ENCODE assay signal across 15 cellular contexts in genomic region chr3:20256144-20256543, GRCh38.
A peak's percentile ranks its signal among the peaks of the same experiment; 100 is the strongest.
DNase-seq lines count a peak whose midpoint lies in the region; ATAC-seq and TF ChIP-seq lines count a peak whose summit lies in the region.
"Had no signal": no experiment of that assay in that cellular context is flagged by ENCODE, and none has a peak within 500 bp of the region (broad histone marks: within the 10 kb centered on the region; RNA-seq: fewer than 3 reads in every experiment).

No MANE protein-coding gene starts in this region.

- H3K9me3 Mint-ChIP-seq in Caco-2 (ENCODE audit: unreplicated experiment): peaks cover 8% of the 10 kb centered on the region
- H3K9me3 Mint-ChIP-seq in CD4-positive, alpha-beta T cell: peaks cover 4% of the 10 kb centered on the region
- H3K9me3 Mint-ChIP-seq: activated T-cell treated with anti-CD3 and anti-CD28 coated beads, Interleukin-2, amount 50 U/mL, for 4 hours had no signal

- no peaks in the 10 kb centered on the region for H3K9me3 ChIP-seq in left lung
- H3K9me3 ChIP-seq in Caco-2: no peaks in the 10 kb centered on the region
- H3K9me3 ChIP-seq in CD4-positive, alpha-beta T cell (ENCODE audit: control insufficient read depth, low read length): no peaks in the 10 kb centered on the region
- H3K9me3 ChIP-seq: uterus had no signal

- H3K27ac ChIP-seq in left lung: no peak overlapping the region
- no peak overlapping the region for H3K27ac ChIP-seq in CD4-positive, alpha-beta T cell (ENCODE audit: low read depth, low read length)
- H3K27ac ChIP-seq: uterus, VCaP had no signal

- no peak overlapping the region for H3K4me3 ChIP-seq in left lung
- H3K4me3 ChIP-seq in Caco-2 (ENCODE audit: low read depth, low read length): no peak overlapping the region
- H3K4me3 ChIP-seq: uterus had no signal

- no peaks in the 10 kb centered on the region for H3K4me1 Mint-ChIP-seq in Caco-2 (ENCODE audit: low read depth, unreplicated experiment)
- no peaks in the 10 kb centered on the region for H3K4me1 Mint-ChIP-seq in CD4-positive, alpha-beta T cell (ENCODE audit: low read depth)

- H3K27me3 ChIP-seq in left lung (no peaks in the 10 kb centered on the region), Caco-2 (replicated peaks; ENCODE audit: control insufficient read depth, insufficient read depth, low read length) (no peaks in the 10 kb centered on the region)
- H3K27me3 ChIP-seq in CD4-positive, alpha-beta T cell (ENCODE audit: control insufficient read depth, insufficient read depth, low read length): no peaks in the 10 kb centered on the region
- H3K27me3 ChIP-seq: uterus had no signal

- H3K27me3 Mint-ChIP-seq in Caco-2 (ENCODE audit: insufficient read depth, unreplicated experiment): no peaks in the 10 kb centered on the region
- no peaks in the 10 kb centered on the region for H3K27me3 Mint-ChIP-seq in CD4-positive, alpha-beta T cell

- H3K36me3 ChIP-seq in left lung (no peaks in the 10 kb centered on the region), Caco-2 (ENCODE audit: control insufficient read depth, insufficient read depth, low read length) (no peaks in the 10 kb centered on the region)
- H3K36me3 ChIP-seq: uterus had no signal

- intact Hi-C loops in left lung (cut with DNase I): no loop called here
- intact Hi-C loops in Caco-2 (cut with micrococcal nuclease; ENCODE audit: unreplicated experiment): no loop called here
- intact Hi-C loops in CD4-positive, alpha-beta T cell (cut with DNase I, micrococcal nuclease): no loop called here

- DNase-seq in left lung (no peak), Caco-2 (no peak), anterior cingulate cortex (lab: John Stamatoyannopoulos, UW) (no peak)
- DNase-seq in CD4-positive, alpha-beta T cell: no peak
- DNase-seq: activated T-cell treated with anti-CD3 and anti-CD28 coated beads, Interleukin-2, amount 50 U/mL, for 4 hours; COR-L47; mesenchymal stem cell; NCI-H1105 treated with DMSO at 0.1 percent for 48 hours; uterus had no signal

- ATAC-seq in GM18870 (IDR thresholded peaks at IDR 0.05; ENCODE audit: unreplicated experiment) (peak; percentile 81), GM21825 (IDR thresholded peaks at IDR 0.05; ENCODE audit: unreplicated experiment) (peak; percentile 84), HG03565 (IDR thresholded peaks at IDR 0.05; ENCODE audit: unreplicated experiment) (peak; percentile 98), left lung (peak; percentile 82), GM18520 (IDR thresholded peaks at IDR 0.05; ENCODE audit: unreplicated experiment) (no peak)
- ATAC-seq in CD4-positive, alpha-beta T cell (ENCODE audit: poor library complexity): no peak
- ATAC-seq: activated T-cell treated with anti-CD3 and anti-CD28 coated beads, Interleukin-2, amount 50 U/mL, for 4 hours; Panc1 had no signal

- no peak overlapping the region for H3K27ac Mint-ChIP-seq in Caco-2 (ENCODE audit: unreplicated experiment)
- no peak overlapping the region for H3K27ac Mint-ChIP-seq in CD4-positive, alpha-beta T cell

- BruUV-seq in Caco-2 (replicated peaks; lab: Mats Ljungman, UMichigan): no TSS peak

- H3K4me3 Mint-ChIP-seq in Caco-2 (ENCODE audit: unreplicated experiment): no peak overlapping the region
- no peak overlapping the region for H3K4me3 Mint-ChIP-seq in CD4-positive, alpha-beta T cell
- H3K4me3 Mint-ChIP-seq: activated T-cell treated with anti-CD3 and anti-CD28 coated beads, Interleukin-2, amount 50 U/mL, for 4 hours had no signal

- TF ChIP-seq CTCF in left lung (IDR thresholded peaks at IDR 0.05): no peak
- TF ChIP-seq CTCF in Caco-2 (IDR thresholded peaks at IDR 0.05; ENCODE audit: insufficient read depth in 1 of 2, low read depth in 1 of 2, low read length in 1 of 2, severe bottlenecking in 1 of 2, unreplicated experiment in 1 of 2): no peak
- TF ChIP-seq CTCF in CD4-positive, alpha-beta T cell (IDR thresholded peaks at IDR 0.05): no peak

- H3K36me3 Mint-ChIP-seq in Caco-2 (ENCODE audit: insufficient read depth, unreplicated experiment): no peaks in the 10 kb centered on the region
- peaks cover 3% of the 10 kb centered on the region for H3K36me3 Mint-ChIP-seq in CD4-positive, alpha-beta T cell (ENCODE audit: low read depth)

- CTCF ChIA-PET in Caco-2 (lab: Charles Lee): no interaction called here
- CTCF ChIA-PET in CD4-positive, alpha-beta T cell (lab: Charles Lee): no interaction called here

- POLR2A ChIA-PET in Caco-2 (lab: Charles Lee): no interaction called here
- POLR2A ChIA-PET in CD4-positive, alpha-beta T cell (lab: Charles Lee): no interaction called here

- H3K4me1 ChIP-seq in left lung (no peaks in the 10 kb centered on the region), Caco-2 (no peaks in the 10 kb centered on the region)
- H3K4me1 ChIP-seq: uterus had no signal

Comparison
In these comparisons a context has a peak if more than half of its experiments do, and no peak if none do; other contexts are left out.
1. ATAC-seq: peak in GM18870 (single experiment), GM21825 (single experiment), HG03565 (single experiment) and left lung (single experiment); none in GM18520 (single experiment) and CD4-positive, alpha-beta T cell (single experiment).